Comparison of ENCODE assay signal across 1 cellular context in genomic region chr17:68457539-68458259, GRCh38.
TF ChIP-seq lines count a peak whose summit lies in the region.

No MANE protein-coding gene starts in this region.

TF ChIP-seq in K562, 482 proteins besides CTCF, POLR2A, EP300 and RAD21 (continued from another document and continues in another):
- TF ChIP-seq ZNF518B (CRISPR knock-in tag; IDR thresholded peaks at IDR 0.05) (no peak), ZNF77 (CRISPR knock-in tag; IDR thresholded peaks at IDR 0.05) (no peak), UBTF (IDR thresholded peaks at IDR 0.05; ENCODE audit: borderline replicate concordance in 1 of 2, low read depth in 2 of 2, low read length in 2 of 2) (peak in 1 of 2 experiments; percentile 18; a peak in 1 of 4 replicates), HMGN3 (IDR thresholded peaks at IDR 0.05; ENCODE audit: borderline replicate concordance, extremely low read depth, insufficient read length, low read depth, low read length) (peak; percentile 87), FIP1L1 (IDR thresholded peaks at IDR 0.05; ENCODE audit: low read depth, low read length, poor library complexity, severe bottlenecking) (no peak), ZNF175 (CRISPR knock-in tag; IDR thresholded peaks at IDR 0.05; ENCODE audit: low read depth) (0 out of 2 replicates have a peak, but pooled peaks have one; percentile 53), DPF2 (IDR thresholded peaks at IDR 0.05) (peak; percentile 40; the same call in 1 of the 2 replicates), HINFP (tag; conservative IDR thresholded peaks at IDR 0.05; ENCODE audit: low read depth) (no peak), BACH1 (tag; IDR thresholded peaks at IDR 0.05) (no peak), MNT (conservative IDR thresholded peaks at IDR 0.05) (peak; percentile 100), CUX1 (CRISPR knock-in tag; IDR thresholded peaks at IDR 0.05) (no peak), RHOXF2B (CRISPR knock-in tag; conservative IDR thresholded peaks at IDR 0.05) (no peak), ILF3 (IDR thresholded peaks at IDR 0.05; ENCODE audit: borderline replicate concordance) (no peak), KDM4B (IDR thresholded peaks at IDR 0.05; ENCODE audit: borderline replicate concordance in 2 of 2, low read depth in 1 of 2) (no peak), NCOA6 (IDR thresholded peaks at IDR 0.05) (no peak), ZNF75A (CRISPR knock-in tag; IDR thresholded peaks at IDR 0.05) (no peak), SIN3B (IDR thresholded peaks at IDR 0.05; ENCODE audit: low read depth) (no peak), CSDE1 (IDR thresholded peaks at IDR 0.05) (no peak), NR0B1 (IDR thresholded peaks at IDR 0.05; ENCODE audit: partially characterized antibody) (no peak), POLR2AphosphoS5 (IDR thresholded peaks at IDR 0.05; ENCODE audit: control insufficient read depth, insufficient read depth, low read depth, low read length) (no peak), ATF7 (IDR thresholded peaks at IDR 0.05) (peak; percentile 79), NFE2 (IDR thresholded peaks at IDR 0.05; ENCODE audit: low read depth) (no peak), ARNT (IDR thresholded peaks at IDR 0.05) (no peak), JUND (IDR thresholded peaks at IDR 0.05; ENCODE audit: borderline replicate concordance, low read depth, low read length) (no peak), JUND (tag; IDR thresholded peaks at IDR 0.05; ENCODE audit: borderline replicate concordance, low read depth, low read length) (no peak), ETV5 (CRISPR knock-in tag; IDR thresholded peaks at IDR 0.05; ENCODE audit: low read depth) (no peak; the same call in 1 of the 2 replicates), CHD1 (IDR thresholded peaks at IDR 0.05; ENCODE audit: low read length) (no peak), MXI1 (IDR thresholded peaks at IDR 0.05; ENCODE audit: low read depth, low read length) (peak; percentile 84; the same call in 1 of the 2 replicates), ZNF707 (CRISPR knock-in tag; conservative IDR thresholded peaks at IDR 0.05) (no peak), HNRNPLL (IDR thresholded peaks at IDR 0.05; ENCODE audit: low read depth, low read length, poor library complexity, severe bottlenecking) (peak; percentile 89), ZC3H4 (CRISPR knock-in tag; IDR thresholded peaks at IDR 0.05; ENCODE audit: borderline replicate concordance) (no peak), THAP12 (CRISPR knock-in tag; IDR thresholded peaks at IDR 0.05) (no peak), DEAF1 (CRISPR knock-in tag; IDR thresholded peaks at IDR 0.05) (no peak), KHSRP (IDR thresholded peaks at IDR 0.05) (no peak), MAFG (tag; conservative IDR thresholded peaks at IDR 0.05) (no peak), HDAC8 (tag; IDR thresholded peaks at IDR 0.05) (no peak), SLC30A9 (CRISPR knock-in tag; IDR thresholded peaks at IDR 0.05) (no peak), HSF4 (CRISPR knock-in tag; IDR thresholded peaks at IDR 0.05; ENCODE audit: borderline replicate concordance) (no peak)
